Comparison of ENCODE assay signal across 12 cellular contexts in the genomic region with DNA sequence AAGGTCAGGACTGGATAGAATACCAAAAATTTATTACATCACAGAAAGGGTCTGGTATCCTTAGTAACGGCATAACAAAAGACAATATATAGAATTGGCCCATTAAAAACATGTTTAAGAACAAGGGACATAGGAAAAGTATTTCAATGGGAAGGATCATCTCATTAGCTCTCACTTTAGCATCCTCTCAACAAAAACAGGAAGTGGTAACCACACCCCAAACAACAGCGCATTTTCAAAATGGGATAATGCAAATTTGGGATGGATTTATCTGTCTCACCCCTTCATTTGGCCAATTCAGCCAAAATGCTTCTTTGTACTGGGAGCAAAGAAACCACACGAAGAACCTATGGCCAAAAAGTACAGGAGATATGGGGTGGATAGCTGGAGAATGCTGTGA. TPM values are rescaled to one million over a fixed set of nuclear protein-coding genes. Genes with fewer than 3 reads are reported as not detected.
"Had no signal": no experiment of that assay in that cellular context is flagged by ENCODE, and none has a peak within 500 bp of the region (broad histone marks: within the 10 kb centered on the region; RNA-seq: fewer than 3 reads in every experiment).

No MANE protein-coding gene starts in this region.

- H3K36me3 ChIP-seq: HAP-1 had no signal

- H3K4me2 ChIP-seq: GM23338 had no signal

- H3K4me3 ChIP-seq: GM23248, GM23338, HAP-1 had no signal

- H2AFZ ChIP-seq: GM23248, GM23338 had no signal

- FAIRE-seq: H1, H54 had no signal

- DNase-seq: GM23248, GOT3, H7, H9, HCEC 1CT, HFFc6 had no signal

- H3K27ac ChIP-seq: GM23248 had no signal

- H3K9me3 ChIP-seq: HAP-1 had no signal

- H3K9ac ChIP-seq: GM23248 had no signal

- ATAC-seq: GM23338, HCT116 had no signal

- H3K4me1 ChIP-seq: HAP-1 had no signal

RNA-seq across cellular contexts. Expression of a gene that starts 9.8 kb away (rescaled TPM):
- total RNA-seq: GM23248, H4, HFFc6 had no signal
- polyA plus RNA-seq: GM23248 had no signal
